8 cellular contexts compared by ENCODE assay signal in genomic region chr5:179793470-179794139, GRCh38. TPM values are rescaled to one million over a fixed set of nuclear protein-coding genes. Genes with fewer than 3 reads are reported as not detected.
DNase-seq lines count a peak whose midpoint lies in the region; ATAC-seq lines count a peak whose summit lies in the region.

A gene with protein sequence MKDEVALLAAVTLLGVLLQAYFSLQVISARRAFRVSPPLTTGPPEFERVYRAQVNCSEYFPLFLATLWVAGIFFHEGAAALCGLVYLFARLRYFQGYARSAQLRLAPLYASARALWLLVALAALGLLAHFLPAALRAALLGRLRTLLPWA (plus strand): TSS chr5:179793986. CDS start chr5:179794081, 95 bp downstream.

- H3K36me3 ChIP-seq in endocrine pancreas (ENCODE audit: control insufficient read depth, insufficient read depth, low read length) (no peaks in the 10 kb centered on the region), mucosa of rectum (ENCODE audit: control insufficient read depth in 2 of 2, insufficient read depth in 2 of 2, low read length in 2 of 2) (peaks cover 14 to 16% of the 10 kb centered on the region in 2 donors)

- H3K9ac ChIP-seq in endocrine pancreas (ENCODE audit: control insufficient read depth, insufficient read depth, low read length), result peak within 1 kb of the TSS; percentile 84
- peak within 1 kb of the TSS in 1 of 2 donors; percentile 34 for H3K9ac ChIP-seq in mucosa of rectum (ENCODE audit: low read depth in 1 of 2, low read length in 2 of 2)

- H3K4me3 ChIP-seq in endocrine pancreas (ENCODE audit: control insufficient read depth, insufficient read depth, low read length), result no peak within 1 kb of the TSS
- H3K4me3 ChIP-seq in mucosa of rectum (ENCODE audit: low read length in 2 of 2), result peak within 1 kb of the TSS; percentile 12 to 65

- H3K4me1 ChIP-seq in endocrine pancreas (ENCODE audit: control insufficient read depth, insufficient read depth, low read length) (no peaks in the 10 kb centered on the region), mucosa of rectum (ENCODE audit: control insufficient read depth in 2 of 2, insufficient read depth in 2 of 2, low read length in 2 of 2) (peaks cover 21 to 31% of the 10 kb centered on the region in 2 donors)

- DNase-seq in activated CD4-positive, alpha-beta T cell treated with anti-CD3 and anti-CD28 coated beads for 36 hours, result peak; percentile 57
- DNase-seq in activated CD4-positive, alpha-beta T cell treated with anti-CD3 and anti-CD28 coated beads for 1 hour, result no peak
- peak; percentile 72 for DNase-seq in activated CD4-positive, alpha-beta T cell treated with anti-CD3 and anti-CD28 coated beads, Interleukin-2, amount 10 ng/mL, durations not matched to agents 24 days and 14 days
- no peak for DNase-seq in cerebellar nuclear complex (lab: John Stamatoyannopoulos, UW)

- H3K4me1 Mint-ChIP-seq in activated CD4-positive, alpha-beta T cell treated with anti-CD3 and anti-CD28 coated beads for 36 hours, result peaks cover 25% of the 10 kb centered on the region
- peaks cover 14% of the 10 kb centered on the region for H3K4me1 Mint-ChIP-seq in activated CD4-positive, alpha-beta T cell treated with anti-CD3 and anti-CD28 coated beads, Interleukin-2, amount 10 ng/mL, durations not matched to agents 24 days and 14 days

- H3K27me3 ChIP-seq in endocrine pancreas (ENCODE audit: control insufficient read depth, insufficient read depth, low read length), result no peaks in the 10 kb centered on the region
- no peaks in the 10 kb centered on the region for H3K27me3 ChIP-seq in mucosa of rectum (ENCODE audit: control insufficient read depth in 2 of 2, insufficient read depth in 2 of 2, low read length in 2 of 2)

- H3K9me3 Mint-ChIP-seq in activated CD4-positive, alpha-beta T cell treated with anti-CD3 and anti-CD28 coated beads for 36 hours (ENCODE audit: low read depth), result peaks cover 2% of the 10 kb centered on the region
- no peaks in the 10 kb centered on the region for H3K9me3 Mint-ChIP-seq in activated CD4-positive, alpha-beta T cell treated with anti-CD3 and anti-CD28 coated beads, Interleukin-2, amount 10 ng/mL, durations not matched to agents 24 days and 14 days

- intact Hi-C loops in activated CD4-positive, alpha-beta T cell treated with anti-CD3 and anti-CD28 coated beads for 36 hours (cut with DNase I, micrococcal nuclease), result no loop called here
- intact Hi-C loops in activated CD4-positive, alpha-beta T cell treated with anti-CD3 and anti-CD28 coated beads, Interleukin-2, amount 10 ng/mL, durations not matched to agents 24 days and 14 days (cut with micrococcal nuclease), result no loop called here

- H3K9me3 ChIP-seq in endocrine pancreas (ENCODE audit: control insufficient read depth, low read length), result no peaks in the 10 kb centered on the region
- H3K9me3 ChIP-seq in mucosa of rectum (ENCODE audit: control insufficient read depth in 2 of 2, low read length in 2 of 2), result no peaks in the 10 kb centered on the region

- peak within 1 kb of the TSS; percentile 55 for H3K4me3 Mint-ChIP-seq in activated CD4-positive, alpha-beta T cell treated with anti-CD3 and anti-CD28 coated beads for 36 hours
- peak within 1 kb of the TSS; percentile 50 for H3K4me3 Mint-ChIP-seq in activated CD4-positive, alpha-beta T cell treated with anti-CD3 and anti-CD28 coated beads, Interleukin-2, amount 10 ng/mL, durations not matched to agents 24 days and 14 days

- POLR2A ChIA-PET in activated CD4-positive, alpha-beta T cell treated with anti-CD3 and anti-CD28 coated beads for 36 hours (lab: Charles Lee), result no interaction called here

- H3K27ac ChIP-seq in mucosa of rectum (ENCODE audit: low read depth in 2 of 2, low read length in 2 of 2), result peak within 1 kb of the TSS; percentile 60 to 71

- peaks cover 9% of the 10 kb centered on the region for H3K36me3 Mint-ChIP-seq in activated CD4-positive, alpha-beta T cell treated with anti-CD3 and anti-CD28 coated beads for 36 hours (ENCODE audit: low read depth)
- H3K36me3 Mint-ChIP-seq in activated CD4-positive, alpha-beta T cell treated with anti-CD3 and anti-CD28 coated beads, Interleukin-2, amount 10 ng/mL, durations not matched to agents 24 days and 14 days (ENCODE audit: low read depth), result peaks cover 12% of the 10 kb centered on the region

- peak; percentile 17 for ATAC-seq in activated CD4-positive, alpha-beta T cell treated with anti-CD3 and anti-CD28 coated beads for 36 hours
- ATAC-seq in GM18517 (IDR thresholded peaks at IDR 0.05; ENCODE audit: unreplicated experiment) (no peak), GM21367 (IDR thresholded peaks at IDR 0.05; ENCODE audit: unreplicated experiment) (no peak)

- no peak within 1 kb of the TSS for H3K27ac Mint-ChIP-seq in activated CD4-positive, alpha-beta T cell treated with anti-CD3 and anti-CD28 coated beads for 36 hours
- no peak within 1 kb of the TSS for H3K27ac Mint-ChIP-seq in activated CD4-positive, alpha-beta T cell treated with anti-CD3 and anti-CD28 coated beads, Interleukin-2, amount 10 ng/mL, durations not matched to agents 24 days and 14 days

- H3K27me3 Mint-ChIP-seq in activated CD4-positive, alpha-beta T cell treated with anti-CD3 and anti-CD28 coated beads for 36 hours, result no peaks in the 10 kb centered on the region
- no peaks in the 10 kb centered on the region for H3K27me3 Mint-ChIP-seq in activated CD4-positive, alpha-beta T cell treated with anti-CD3 and anti-CD28 coated beads, Interleukin-2, amount 10 ng/mL, durations not matched to agents 24 days and 14 days

- CTCF ChIA-PET in activated CD4-positive, alpha-beta T cell treated with anti-CD3 and anti-CD28 coated beads for 36 hours (lab: Charles Lee), result interaction anchor here (0.7 to 1.6 kb wide), 3 partner anchors 10 to 167 kb away, joined by 3 to 5 read pairs (median 3); no protein-coding TSS in a partner anchor

RNA-seq across cellular contexts. Expression of the gene that starts here (rescaled TPM):
- under 1 TPM; 0.39 to 0.42 TPM for total RNA-seq in activated CD4-positive, alpha-beta T cell treated with anti-CD3 and anti-CD28 coated beads for 36 hours
- total RNA-seq in activated CD4-positive, alpha-beta T cell treated with anti-CD3 and anti-CD28 coated beads, Interleukin-2, amount 10 ng/mL, durations not matched to agents 24 days and 14 days, result 0.88 and 1.6 TPM in 2 replicates

Comparison
In these comparisons a context has a peak if more than half of its experiments do, and no peak if none do; other contexts are left out.
1. Peak in DNase-seq and ATAC-seq in activated CD4-positive, alpha-beta T cell treated with anti-CD3 and anti-CD28 coated beads for 36 hours; RNA of the gene not detected or under 1 TPM.